In the genomic region with DNA sequence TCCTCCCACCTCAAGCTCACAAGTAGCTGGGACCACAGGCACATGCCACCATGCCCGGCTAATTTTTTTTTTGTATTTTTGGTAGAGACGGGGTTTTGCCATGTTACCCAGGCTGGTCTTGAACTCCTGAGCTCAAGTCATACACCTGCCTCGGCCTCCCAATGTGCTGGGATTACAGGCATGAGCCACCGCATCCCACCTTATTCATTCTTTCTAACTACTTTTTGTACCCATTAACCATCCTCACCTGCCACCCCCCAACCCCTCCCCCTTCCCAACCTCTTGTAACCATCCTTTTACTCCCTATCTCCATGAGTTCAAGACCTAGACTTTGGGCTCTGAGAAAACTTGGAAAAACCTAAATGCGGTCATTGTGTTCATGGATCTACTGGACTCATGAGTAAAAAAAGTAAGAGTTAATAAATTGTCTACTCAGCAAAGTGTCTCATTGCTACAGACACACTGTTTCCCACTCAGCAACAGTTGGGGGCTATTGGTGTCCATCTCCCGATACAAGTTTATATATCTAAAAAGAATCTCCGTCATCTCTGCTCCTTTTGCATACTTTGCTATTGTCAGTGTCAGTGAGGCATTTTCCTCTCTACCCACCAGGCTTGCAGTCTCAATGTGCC, we compare ENCODE assay signal across 23 cellular contexts. TPM values are rescaled to one million over a fixed set of nuclear protein-coding genes. Genes with fewer than 3 reads are reported as not detected.
DNase-seq lines count a peak whose midpoint lies in the region; ATAC-seq, FAIRE-seq and TF ChIP-seq lines count a peak whose summit lies in the region.
"Had no signal": no experiment of that assay in that cellular context is flagged by ENCODE, and none has a peak within 500 bp of the region (broad histone marks: within the 10 kb centered on the region; RNA-seq: fewer than 3 reads in every experiment).

No MANE protein-coding gene starts in this region.

- H3K27me3 Mint-ChIP-seq in H9 (ENCODE audit: low read depth): peaks cover 66% of the 10 kb centered on the region

- no peak overlapping the region for H2BK120ac ChIP-seq in H9 (ENCODE audit: low read depth, low read length, poor library complexity, severe bottlenecking)

- peaks cover 14% of the 10 kb centered on the region; the same call in 1 of the 2 replicates for H3K4me1 ChIP-seq in H9 (ENCODE audit: insufficient read depth, low read length)
- no peaks in the 10 kb centered on the region; a peak in 1 of 5 replicates for H3K4me1 ChIP-seq in K562 (replicated peaks in 1 of 2; ENCODE audit: control insufficient read depth in 2 of 2, insufficient read depth in 2 of 2, low read length in 2 of 2)
- peaks cover 24% of the 10 kb centered on the region for H3K4me1 ChIP-seq in smooth muscle cell (ENCODE audit: low read depth)
- H3K4me1 ChIP-seq: BLaER1 had no signal

- peaks cover 8% of the 10 kb centered on the region for H3K23me2 ChIP-seq in H9 (ENCODE audit: insufficient read length, low read depth, low read length, poor library complexity, severe bottlenecking)

- H3K36me3 Mint-ChIP-seq in H9 (ENCODE audit: insufficient read depth in 1 of 3, low read depth in 3 of 3): peaks cover 0 to 4% (median 0%) of the 10 kb centered on the region in 3 experiments; a peak in 1 of 7 replicates
- H3K36me3 Mint-ChIP-seq: CD8-positive, alpha-beta T cell had no signal

- in situ Hi-C loops in K562 (cut with MboI): no loop called here

- H4K5ac ChIP-seq in H9 (ENCODE audit: insufficient read length, low read depth, low read length): no peak overlapping the region

- no peak overlapping the region for H2BK5ac ChIP-seq in H9 (ENCODE audit: insufficient read length, low read length)

- no peak overlapping the region for H4K91ac ChIP-seq in H9 (ENCODE audit: insufficient read length, low read depth, low read length)

- no CpG with 5 or more reads among the region's 7 CpGs for WGBS in H9 (ENCODE audit: extremely low coverage, insufficient read length, low lambda C conversion rate)
- 5% methylated on average over 7 of the region's 7 CpGs for WGBS in K562 (ENCODE audit: insufficient coverage, low coverage, missing lambda C conversion rate)
- 97% methylated on average over 7 of the region's 7 CpGs for WGBS in smooth muscle cell (ENCODE audit: low lambda C conversion rate)

- TF ChIP-seq CTCF in H9 (conservative IDR thresholded peaks at IDR 0.05) (no peak), K562 (IDR thresholded peaks at IDR 0.05 in 2 of 3, conservative IDR thresholded peaks at IDR 0.05 in 1 of 3; ENCODE audit: insufficient read depth in 2 of 3, low read depth in 1 of 3, low read length in 3 of 3) (no peak), smooth muscle cell (IDR thresholded peaks at IDR 0.05; ENCODE audit: borderline replicate concordance, insufficient read depth, poor library complexity, severe bottlenecking) (no peak), omental fat pad (IDR thresholded peaks at IDR 0.05) (no peak)

- H3K79me2 ChIP-seq in H9 (ENCODE audit: insufficient read depth, low read length) (no peaks in the 10 kb centered on the region), K562 (ENCODE audit: control insufficient read depth, insufficient read depth, low read length) (no peaks in the 10 kb centered on the region), smooth muscle cell (ENCODE audit: low read depth) (no peaks in the 10 kb centered on the region)

- H2AFZ ChIP-seq in H9 (ENCODE audit: low read length) (no peak overlapping the region), K562 (ENCODE audit: low read depth, low read length) (no peak overlapping the region), smooth muscle cell (ENCODE audit: low read depth) (no peak overlapping the region)
- H2AFZ ChIP-seq: GM23248 had no signal

- H3K23ac ChIP-seq in H9 (ENCODE audit: insufficient read length, low read depth, low read length): no peak overlapping the region

- H3K4me3 ChIP-seq in K562: no peak overlapping the region
- H3K4me3 ChIP-seq in smooth muscle cell: no peak overlapping the region
- H3K4me3 ChIP-seq: BLaER1, GM12878, GM23248 had no signal

- H3K9ac ChIP-seq in H9 (ENCODE audit: extremely low read depth, insufficient read length, low read length): no peak overlapping the region
- H3K9ac ChIP-seq in K562 (ENCODE audit: insufficient read depth in 1 of 2, low read depth in 2 of 2, low read length in 2 of 2): no peak overlapping the region
- no peak overlapping the region for H3K9ac ChIP-seq in smooth muscle cell (ENCODE audit: low read depth)
- H3K9ac ChIP-seq: BLaER1, GM23248, SK-N-SH had no signal

- DNase-seq in H9 (no peak), K562 (ENCODE audit: extremely low read depth in 1 of 4, low spot score in 3 of 4) (no peak), mesenteric fat pad (ENCODE audit: low spot score) (peak; percentile 22), smooth muscle cell (lab: John Stamatoyannopoulos, UW; ENCODE audit: unreplicated experiment) (no peak), NCI-H1436 treated with DMSO at 0.1 percent for 48 hours (lab: John Stamatoyannopoulos, UW) (no peak), NCI-H2107 (lab: John Stamatoyannopoulos, UW) (no peak), omental fat pad (ENCODE audit: low spot score) (no peak)
- DNase-seq: CD8-positive, alpha-beta T cell; DMS53; EL; GM23248; NCI-H1105 treated with DMSO at 0.1 percent for 48 hours; NCI-H1694 treated with DMSO at 0.1 percent for 48 hours; NCI-H226; NCI-H524; NCI-H82; OCI-M1; SHP77; SK-N-SH had no signal

- no TSS peak for BruUV-seq in K562 (replicated peaks; lab: Mats Ljungman, UMichigan)

- H3K4me2 ChIP-seq in H9 (ENCODE audit: insufficient read depth, insufficient read length, low read length) (peak overlapping the region; percentile 98), K562 (ENCODE audit: insufficient read depth, low read length) (no peak overlapping the region), smooth muscle cell (peak overlapping the region; percentile 75)
- H3K4me2 ChIP-seq: BLaER1, SK-N-SH had no signal

- H3T11ph ChIP-seq in H9 (ENCODE audit: low read length): no peak overlapping the region

- no peak for TF ChIP-seq EP300 in K562 (IDR thresholded peaks at IDR 0.05; ENCODE audit: low read length)

- POLR2A ChIA-PET in K562 (lab: Yijun Ruan, JAX): no interaction called here

- H3K18ac ChIP-seq in H9 (ENCODE audit: insufficient read length, low read depth, low read length): no peak overlapping the region

- no peak for TF ChIP-seq RAD21 in K562 (CRISPR knock-in tag; conservative IDR thresholded peaks at IDR 0.05 in 1 of 2, IDR thresholded peaks at IDR 0.05 in 1 of 2)

- ATAC-seq in K562: no peak
- no peak for ATAC-seq in HG02870 (IDR thresholded peaks at IDR 0.05; ENCODE audit: unreplicated experiment)
- no peak for ATAC-seq in omental fat pad (ENCODE audit: low FRiP score)
- ATAC-seq: CD8-positive, alpha-beta T cell; GM12878 had no signal

- CTCF ChIA-PET in K562 (lab: Yijun Ruan, JAX; ENCODE audit: low intra/inter-chr PET ratio): no interaction called here

- FAIRE-seq in K562 (lab: Jason Lieb, UNC): no peak
- FAIRE-seq: A204.1, GM12878 had no signal

- peaks cover 41 to 48% of the 10 kb centered on the region in 2 experiments for H3K4me1 Mint-ChIP-seq in H9

- H3K36me3 ChIP-seq in K562 (ENCODE audit: control insufficient read depth, insufficient read depth, low read length) (no peaks in the 10 kb centered on the region), smooth muscle cell (ENCODE audit: low read depth) (no peaks in the 10 kb centered on the region)
- H3K36me3 ChIP-seq: BLaER1 had no signal

- H4K8ac ChIP-seq in H9 (replicated peaks; ENCODE audit: insufficient read length, low read depth, low read length): no peak overlapping the region

- H4K20me1 ChIP-seq in H9 (ENCODE audit: control insufficient read depth, insufficient read depth, insufficient read length) (no peaks in the 10 kb centered on the region), K562 (replicated peaks; ENCODE audit: control insufficient read depth, insufficient read depth, low read length) (no peaks in the 10 kb centered on the region; the same call in 1 of the 2 replicates), smooth muscle cell (ENCODE audit: low read depth) (no peaks in the 10 kb centered on the region)
- H4K20me1 ChIP-seq: BLaER1 had no signal

- peaks cover 27% of the 10 kb centered on the region for H3F3A ChIP-seq in smooth muscle cell (ENCODE audit: low read depth)

- no peaks in the 10 kb centered on the region for H3K79me1 ChIP-seq in H9 (ENCODE audit: insufficient read depth, low read depth, low read length, poor library complexity, severe bottlenecking)

- H2BK15ac ChIP-seq in H9 (ENCODE audit: low read depth, low read length): no peak overlapping the region

- no peaks in the 10 kb centered on the region for H3K9me1 ChIP-seq in K562 (ENCODE audit: control insufficient read depth, insufficient read depth, low read length)

- no peak overlapping the region for H2BK20ac ChIP-seq in H9 (ENCODE audit: low read depth, low read length, poor library complexity, severe bottlenecking)

- H3K27me3 ChIP-seq in H9 (ENCODE audit: insufficient read depth, low read length) (peaks cover 8% of the 10 kb centered on the region; the same call in 1 of the 2 replicates), K562 (ENCODE audit: control insufficient read depth in 2 of 2, insufficient read depth in 2 of 2, low read length in 2 of 2) (peaks cover 2 to 15% of the 10 kb centered on the region in 2 experiments; a peak in 3 of 5 replicates), smooth muscle cell (ENCODE audit: low read depth) (no peaks in the 10 kb centered on the region)
- H3K27me3 ChIP-seq: BLaER1 had no signal

- H3K27ac ChIP-seq in H9 (ENCODE audit: insufficient read length, low read depth, low read length): no peak overlapping the region
- H3K27ac ChIP-seq in K562 (ENCODE audit: extremely low read depth, low read depth, low read length): no peak overlapping the region
- H3K27ac ChIP-seq in smooth muscle cell (ENCODE audit: low read depth): no peak overlapping the region
- H3K27ac ChIP-seq: BLaER1, GM23248 had no signal

- H3K4ac ChIP-seq in H9 (ENCODE audit: low read depth, low read length): no peak overlapping the region

- H3K9me3 ChIP-seq in H9 (ENCODE audit: control insufficient read depth, low read depth, low read length) (no peaks in the 10 kb centered on the region), K562 (replicated peaks; ENCODE audit: control insufficient read depth, insufficient read depth, low read depth, low read length) (no peaks in the 10 kb centered on the region), smooth muscle cell (replicated peaks; ENCODE audit: low read depth) (no peaks in the 10 kb centered on the region)
- H3K9me3 ChIP-seq: BLaER1, SK-N-SH had no signal

- intact Hi-C loops in K562 (cut with micrococcal nuclease): loop anchor here (10.0 kb wide), 1 partner anchor 187 kb away; no protein-coding TSS in a partner anchor

- H2AK5ac ChIP-seq in H9 (ENCODE audit: insufficient read length, low read length): no peak overlapping the region

- H3K9me3 Mint-ChIP-seq in H9: no peaks in the 10 kb centered on the region; a peak in 1 of 5 replicates
- H3K9me3 Mint-ChIP-seq: CD8-positive, alpha-beta T cell had no signal

- no peak overlapping the region for H2BK12ac ChIP-seq in H9 (ENCODE audit: insufficient read length, low read depth, low read length)

- TF ChIP-seq POLR2A in K562 (conservative IDR thresholded peaks at IDR 0.05): no peak

- H3K4me3 Mint-ChIP-seq in H9: no peak overlapping the region; a peak in 1 of 5 replicates
- H3K4me3 Mint-ChIP-seq: CD8-positive, alpha-beta T cell had no signal

- no peak overlapping the region for H3K14ac ChIP-seq in H9 (ENCODE audit: insufficient read depth, low read length)

- no peak overlapping the region for H3K56ac ChIP-seq in H9 (ENCODE audit: insufficient read length, low read depth, low read length)

- H3K27ac Mint-ChIP-seq in H9: no peak overlapping the region; a peak in 1 of 7 replicates
- H3K27ac Mint-ChIP-seq: CD8-positive, alpha-beta T cell had no signal

RNA-seq across cellular contexts. Expression of a gene that starts 44.1 kb away (rescaled TPM):
- total RNA-seq in H9 (2021) (0.87 and 0.88 TPM in 2 replicates), K562 (2014; rRNA removed) (not detected in 2 replicates), K562 (2014; rRNA removed; fragmentation: Illumina TruSeq; extraction: Trizol) (not detected in 2 replicates), K562 (2015; rRNA removed; fragmentation: Illumina TruSeq; extraction: Trizol) (not detected in 2 replicates), K562 (2021) (not detected in 2 replicates), mesenteric fat pad (187 TPM), smooth muscle cell (not detected in 2 replicates), omental fat pad (100 to 1,000 TPM; 113 to 601 (median 377) TPM)
- total RNA-seq in K562 (2011; cell fraction: chromatin; rRNA removed; ENCODE audit: low replicate concordance): not detected in 2 replicates
- not detected in 2 replicates for total RNA-seq in K562 (2011; cell fraction: nucleolus; rRNA removed)
- total RNA-seq in K562 (2011; cell fraction: nucleoplasm; rRNA removed): not detected in 2 replicates
- polyA plus RNA-seq in K562 (2011; rRNA removed) (not detected in 2 replicates), K562 (2014; fragmentation: Illumina TruSeq; extraction: Trizol) (not detected in 2 replicates), K562 (2014; fragmentation: Nextera tagmentation; extraction: Ambion mirVana) (not detected), K562 (2014; rRNA removed) (not detected in 2 replicates), smooth muscle cell (not detected in 2 replicates)
- polyA plus RNA-seq in K562 (2011; cell fraction: cytosol; rRNA removed): not detected in 2 replicates
- not detected in 2 replicates for polyA plus RNA-seq in K562 (2011; cell fraction: nucleus; rRNA removed)
- polyA plus RNA-seq in K562 (2012): not detected in 2 replicates
- polyA minus RNA-seq in K562 (2011; rRNA and poly(A)+ RNA removed): not detected in 2 replicates
- not detected in 2 replicates for polyA minus RNA-seq in K562 (2011; cell fraction: cytosol; rRNA and poly(A)+ RNA removed)
- polyA minus RNA-seq in K562 (2011; cell fraction: nucleus; rRNA and poly(A)+ RNA removed): not detected in 2 replicates
- total RNA-seq: CD8-positive, alpha-beta T cell; GM12878 had no signal
- polyA plus RNA-seq: SK-N-SH had no signal

Comparison
In these comparisons a context has a peak if more than half of its experiments do, and no peak if none do; other contexts are left out.
1. RNA of a gene that starts 44.1 kb away (total RNA-seq): 113 to 601 TPM in omental fat pad and 187 TPM in mesenteric fat pad (single experiment); 0.87 to 0.88 TPM in H9, not detected in K562 and not detected in smooth muscle cell; every median in the first group is over 10 times any median in the second.